8 cellular contexts compared by ENCODE assay signal in the genomic region with DNA sequence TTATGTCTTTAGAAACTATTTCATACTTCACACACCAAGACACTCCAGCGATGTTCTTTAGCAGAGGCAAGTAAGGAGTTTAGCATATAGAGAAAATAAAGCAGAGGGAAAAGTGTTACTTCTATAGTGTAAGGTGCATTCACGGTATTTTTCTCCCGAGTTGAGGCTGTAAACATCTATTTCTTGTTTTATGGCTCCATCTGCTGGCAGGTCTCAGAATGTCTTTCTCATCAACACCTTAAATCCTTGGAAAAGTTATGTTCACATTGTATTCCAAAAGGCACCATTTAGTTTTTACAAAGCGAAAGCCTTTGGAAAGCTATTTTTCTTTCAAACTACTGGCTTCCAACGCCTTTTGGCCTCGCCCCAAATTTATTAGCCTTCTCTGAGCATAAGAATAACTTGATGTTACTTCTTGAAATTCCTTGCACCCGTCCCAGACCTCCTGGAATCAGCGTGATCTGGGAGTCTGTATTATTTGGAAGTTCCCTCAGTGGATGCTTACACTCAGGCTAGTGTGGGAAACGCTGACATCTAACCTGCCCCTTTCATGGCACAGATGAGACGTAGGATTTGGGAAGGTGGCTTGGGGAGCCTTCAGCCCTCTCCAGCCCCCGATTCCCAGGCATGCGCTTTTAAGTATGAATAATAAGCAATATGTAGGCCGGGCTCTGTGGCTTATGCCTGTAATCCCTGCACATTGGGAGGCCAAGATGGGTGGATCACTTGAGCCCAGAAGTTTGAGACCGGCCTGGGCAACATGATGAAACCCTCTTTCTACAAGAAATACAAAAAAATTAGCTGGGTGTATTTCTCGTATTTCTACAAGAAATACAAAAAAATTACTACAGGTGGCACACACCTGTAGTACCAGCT. TPM values are rescaled to one million over a fixed set of nuclear protein-coding genes. Genes with fewer than 3 reads are reported as not detected.
A peak's percentile ranks its signal among the peaks of the same experiment; 100 is the strongest.
DNase-seq lines count a peak whose midpoint lies in the region; ATAC-seq and TF ChIP-seq lines count a peak whose summit lies in the region.

No MANE protein-coding gene starts in this region.

- TF ChIP-seq CTCF in heart right ventricle (IDR thresholded peaks at IDR 0.05): peak; percentile 48 to 82 (median 72)
- peak; percentile 75 for TF ChIP-seq CTCF in LNCaP clone FGC (IDR thresholded peaks at IDR 0.05; ENCODE audit: control insufficient read depth, extremely low read depth, insufficient read depth)
- peak; percentile 58 to 68 (median 59) for TF ChIP-seq CTCF in esophagus muscularis mucosa (IDR thresholded peaks at IDR 0.05)
- TF ChIP-seq CTCF in osteocyte (IDR thresholded peaks at IDR 0.05): peak; percentile 77

- ATAC-seq in heart right ventricle: peak in 1 of 8 donors; percentile 68
- ATAC-seq in Right ventricle myocardium superior (ENCODE audit: poor library complexity): no peak
- ATAC-seq in HG02938 (IDR thresholded peaks at IDR 0.05; ENCODE audit: unreplicated experiment): no peak

- H3K36me3 ChIP-seq in heart right ventricle (no peaks in the 10 kb centered on the region), esophagus muscularis mucosa (no peaks in the 10 kb centered on the region)

- H3K27ac ChIP-seq in heart right ventricle (no peak overlapping the region), esophagus muscularis mucosa (replicated peaks in 1 of 4) (no peak overlapping the region)

- TF ChIP-seq EP300 in esophagus muscularis mucosa (IDR thresholded peaks at IDR 0.05): no peak

- 48 to 49% methylated on average over 15 of the region's 15 CpGs for WGBS in heart right ventricle, 2 donors
- 46% methylated on average over 15 of the region's 15 CpGs for WGBS in esophagus muscularis mucosa

- H3K9me3 Mint-ChIP-seq in osteocyte (ENCODE audit: unreplicated experiment): no peaks in the 10 kb centered on the region

- H3K27me3 Mint-ChIP-seq in osteocyte (ENCODE audit: unreplicated experiment): no peaks in the 10 kb centered on the region

- TF ChIP-seq POLR2A in esophagus muscularis mucosa (IDR thresholded peaks at IDR 0.05; ENCODE audit: low read depth): no peak

- H3K36me3 Mint-ChIP-seq in osteocyte (ENCODE audit: unreplicated experiment): no peaks in the 10 kb centered on the region

- no peaks in the 10 kb centered on the region for H3K9me3 ChIP-seq in heart right ventricle
- no peaks in the 10 kb centered on the region for H3K9me3 ChIP-seq in esophagus muscularis mucosa

- H3K4me3 ChIP-seq in heart right ventricle: no peak overlapping the region
- H3K4me3 ChIP-seq in LNCaP clone FGC (ENCODE audit: low read depth, low read length): no peak overlapping the region
- no peak overlapping the region for H3K4me3 ChIP-seq in esophagus muscularis mucosa

- no peak overlapping the region for H3K27ac Mint-ChIP-seq in osteocyte (ENCODE audit: unreplicated experiment)

- DNase-seq in heart right ventricle: peak in 1 of 2 donors; percentile 46
- DNase-seq in Right ventricle myocardium superior: no peak
- peak; percentile 39 for DNase-seq in LNCaP clone FGC (ENCODE audit: low read depth)
- peak; percentile 53 to 65 for DNase-seq in SHP77 (lab: John Stamatoyannopoulos, UW)
- DNase-seq in esophagus muscularis mucosa (ENCODE audit: extremely low spot score): peak; percentile 86
- DNase-seq in osteocyte (ENCODE audit: extremely low spot score, unreplicated experiment): no peak
- DNase-seq in mesenteric fat pad (ENCODE audit: low spot score): no peak

- no peak overlapping the region for H3K4me3 Mint-ChIP-seq in osteocyte (ENCODE audit: unreplicated experiment)

- intact Hi-C loops in heart right ventricle (cut with DNase I): loop anchor here in 8 of 10 donors (1.0 to 5.0 kb wide), 4 partner anchors 287 to 289 kb away; no protein-coding TSS in a partner anchor
- intact Hi-C loops in Right ventricle myocardium superior (cut with DNase I): loop anchor here (1.0 kb wide), 1 partner anchor 288 kb away; no protein-coding TSS in a partner anchor
- intact Hi-C loops in esophagus muscularis mucosa (cut with DNase I): loop anchor here (2.0 kb wide), 1 partner anchor 289 kb away; no protein-coding TSS in a partner anchor

- H3K27me3 ChIP-seq in heart right ventricle (peaks cover 5 to 68% (median 31%) of the 10 kb centered on the region in 7 donors), esophagus muscularis mucosa (peaks cover 0 to 79% (median 9%) of the 10 kb centered on the region in 4 donors)

- peaks cover 0 to 7% (median 0%) of the 10 kb centered on the region in 9 donors for H3K4me1 ChIP-seq in heart right ventricle
- H3K4me1 ChIP-seq in esophagus muscularis mucosa: peaks cover 3 to 17% (median 9%) of the 10 kb centered on the region in 4 donors

- H3K4me1 Mint-ChIP-seq in osteocyte (ENCODE audit: unreplicated experiment): no peaks in the 10 kb centered on the region

RNA-seq across cellular contexts. Expression of gene PIWIL1, which starts 1.9 kb away (rescaled TPM):
- total RNA-seq in heart right ventricle (not detected), Right ventricle myocardium superior (not detected), esophagus muscularis mucosa (under 1 TPM in 1 of 4 donors, not detected in 3; under 0.01 TPM), osteocyte (not detected in 2 replicates), mesenteric fat pad (not detected)
- under 1 TPM in 1 of 2 donors, not detected in 1; 0.01 TPM for polyA plus RNA-seq in heart right ventricle

Comparison
In these comparisons a context has a peak if more than half of its experiments do, and no peak if none do; other contexts are left out.
1. DNase-seq: peak in LNCaP clone FGC (single experiment), SHP77 (2 of 2) and esophagus muscularis mucosa (single experiment); none in Right ventricle myocardium superior (single experiment), osteocyte (single experiment) and mesenteric fat pad (single experiment).
2. Peak in every context shown above with its lines, with median percentiles within 50 percentile points of each other: CTCF ChIP-seq.